12 cellular contexts compared by ENCODE assay signal in genomic region chr12:48184549-48184922, GRCh38. TPM values are rescaled to one million over a fixed set of nuclear protein-coding genes. Genes with fewer than 3 reads are reported as not detected.
DNase-seq lines count a peak whose midpoint lies in the region; ATAC-seq and TF ChIP-seq lines count a peak whose summit lies in the region.
"Had no signal": no experiment of that assay in that cellular context is flagged by ENCODE, and none has a peak within 500 bp of the region (broad histone marks: within the 10 kb centered on the region; RNA-seq: fewer than 3 reads in every experiment).

No MANE protein-coding gene starts in this region.

- H3K4me1 ChIP-seq in ascending aorta (peaks cover 4 to 8% of the 10 kb centered on the region in 2 donors), mesendoderm (ENCODE audit: control insufficient read depth, low read depth, low read length) (no peaks in the 10 kb centered on the region), suprapubic skin (peaks cover 33% of the 10 kb centered on the region)

- no peak overlapping the region for H3K4ac ChIP-seq in mesendoderm (ENCODE audit: low read depth, low read length)

- peak overlapping the region; percentile 74 to 89 for H3K4me3 ChIP-seq in ascending aorta
- no peak overlapping the region for H3K4me3 ChIP-seq in mesendoderm (ENCODE audit: low read length)
- peak overlapping the region; percentile 70 for H3K4me3 ChIP-seq in suprapubic skin

- no peak overlapping the region for H2BK120ac ChIP-seq in mesendoderm (ENCODE audit: low read depth, low read length)

- H3K4me2 ChIP-seq in mesendoderm (ENCODE audit: low read length), result peak overlapping the region; percentile 25

- intact Hi-C loops in ascending aorta (cut with DNase I), result loop anchor here (10.0 kb wide), 2 partner anchors 220 to 810 kb away; partner anchors contain the start of gene TMEM106C

- no peak for DNase-seq in T-helper 2 cell treated with Interferon-gamma antibody and Interleukin-4, amounts not matched to agents 5 μg/mL and 100 μg/mL, for 36 hours (ENCODE audit: low spot score)
- no peak for DNase-seq in T-helper 2 cell
- no peak for DNase-seq in ascending aorta (ENCODE audit: low spot score in 2 of 2)
- no peak for DNase-seq in mesendoderm
- DNase-seq in suprapubic skin (ENCODE audit: low spot score in 2 of 2), result no peak
- DNase-seq: NCI-H526 treated with DMSO at 0.1 percent for 48 hours had no signal

- no CpG with 5 or more reads among the region's 20 CpGs for WGBS in mesendoderm (ENCODE audit: extremely low coverage, insufficient coverage, low lambda C conversion rate)
- 4% methylated on average over 4 of the region's 20 CpGs for WGBS in suprapubic skin

- no peak overlapping the region for H3K56ac ChIP-seq in mesendoderm (ENCODE audit: low read length)

- no peak overlapping the region for H4K8ac ChIP-seq in mesendoderm (ENCODE audit: low read depth, low read length)

- peak overlapping the region; percentile 23 for H3K27ac Mint-ChIP-seq in T-helper 2 cell treated with Interferon-gamma antibody and Interleukin-4, amounts not matched to agents 5 μg/mL and 100 μg/mL, for 36 hours
- H3K27ac Mint-ChIP-seq: dendritic cell treated with granulocyte-macrophage colony-stimulating factor and Interleukin-4, amounts not matched to agents 40 ng/mL and 50 ng/mL, for 4 days had no signal

- TF ChIP-seq POLR2A in suprapubic skin (IDR thresholded peaks at IDR 0.05), result no peak

- H3K79me1 ChIP-seq in mesendoderm (ENCODE audit: low read length), result no peaks in the 10 kb centered on the region

- no peak overlapping the region for H2AK5ac ChIP-seq in mesendoderm (ENCODE audit: low read length)

- no peak overlapping the region for H3K9ac ChIP-seq in mesendoderm (ENCODE audit: low read length)

- no peak for TF ChIP-seq EP300 in suprapubic skin (IDR thresholded peaks at IDR 0.05)

- no peak overlapping the region for H2BK15ac ChIP-seq in mesendoderm (replicated peaks; ENCODE audit: low read depth)

- no peak overlapping the region for H3K18ac ChIP-seq in mesendoderm (ENCODE audit: low read length)

- no peaks in the 10 kb centered on the region for H3K27me3 ChIP-seq in ascending aorta
- peaks cover 24% of the 10 kb centered on the region for H3K27me3 ChIP-seq in mesendoderm (ENCODE audit: insufficient read depth, low read length, poor library complexity)
- H3K27me3 ChIP-seq in suprapubic skin, result peaks cover 53% of the 10 kb centered on the region

- H3K36me3 ChIP-seq in ascending aorta, result no peaks in the 10 kb centered on the region
- H3K36me3 ChIP-seq in mesendoderm (ENCODE audit: control insufficient read depth, insufficient read depth, low read length), result no peaks in the 10 kb centered on the region
- no peaks in the 10 kb centered on the region for H3K36me3 ChIP-seq in suprapubic skin

- peak overlapping the region in 1 of 2 donors; percentile 12 for H3K27ac ChIP-seq in ascending aorta
- H3K27ac ChIP-seq in mesendoderm (ENCODE audit: low read depth, low read length), result no peak overlapping the region
- no peak overlapping the region for H3K27ac ChIP-seq in suprapubic skin

- H3K36me3 Mint-ChIP-seq in T-helper 2 cell treated with Interferon-gamma antibody and Interleukin-4, amounts not matched to agents 5 μg/mL and 100 μg/mL, for 36 hours (ENCODE audit: low read depth), result no peaks in the 10 kb centered on the region

- no peak overlapping the region for H3K23ac ChIP-seq in mesendoderm (ENCODE audit: low read length)

- peaks cover 55% of the 10 kb centered on the region for H3K27me3 Mint-ChIP-seq in T-helper 2 cell treated with Interferon-gamma antibody and Interleukin-4, amounts not matched to agents 5 μg/mL and 100 μg/mL, for 36 hours (ENCODE audit: low read depth)

- no peak for ATAC-seq in GM18511 (IDR thresholded peaks at IDR 0.05; ENCODE audit: unreplicated experiment)
- ATAC-seq in HG02852 (IDR thresholded peaks at IDR 0.05; ENCODE audit: unreplicated experiment), result no peak
- no peak for ATAC-seq in GM18870 (IDR thresholded peaks at IDR 0.05; ENCODE audit: unreplicated experiment)

- H3K4me3 Mint-ChIP-seq in T-helper 2 cell treated with Interferon-gamma antibody and Interleukin-4, amounts not matched to agents 5 μg/mL and 100 μg/mL, for 36 hours, result peak overlapping the region; percentile 33

- TF ChIP-seq CTCF in ascending aorta (IDR thresholded peaks at IDR 0.05), result no peak
- no peak for TF ChIP-seq CTCF in suprapubic skin (IDR thresholded peaks at IDR 0.05)

- no peak overlapping the region for H4K5ac ChIP-seq in mesendoderm (ENCODE audit: low read length)

- H2BK5ac ChIP-seq in mesendoderm (ENCODE audit: low read length), result no peak overlapping the region

- H3K79me2 ChIP-seq in mesendoderm (ENCODE audit: control insufficient read depth, insufficient read depth, low read length), result no peaks in the 10 kb centered on the region

- H3K9me3 Mint-ChIP-seq in T-helper 2 cell treated with Interferon-gamma antibody and Interleukin-4, amounts not matched to agents 5 μg/mL and 100 μg/mL, for 36 hours, result no peaks in the 10 kb centered on the region
- H3K9me3 Mint-ChIP-seq: dendritic cell treated with granulocyte-macrophage colony-stimulating factor and Interleukin-4, amounts not matched to agents 40 ng/mL and 50 ng/mL, for 4 days had no signal

- no peaks in the 10 kb centered on the region for H3K9me3 ChIP-seq in ascending aorta
- H3K9me3 ChIP-seq in suprapubic skin, result no peaks in the 10 kb centered on the region

- peaks cover 12% of the 10 kb centered on the region for H3K4me1 Mint-ChIP-seq in T-helper 2 cell treated with Interferon-gamma antibody and Interleukin-4, amounts not matched to agents 5 μg/mL and 100 μg/mL, for 36 hours (ENCODE audit: low read depth)

RNA-seq across cellular contexts. Expression of gene CCDC184, which starts 1.1 kb away (rescaled TPM):
- total RNA-seq in ascending aorta (1.6 TPM), suprapubic skin (under 1 TPM; 0.19 to 0.83 (median 0.60) TPM)
- polyA plus RNA-seq in mesendoderm (2013, experiment 1 of 2), result 0.17 TPM
- 0.27 TPM for polyA plus RNA-seq in mesendoderm (2013, experiment 2 of 2)
- total RNA-seq: HT-29 had no signal

RNA-seq across cellular contexts. Expression of gene OR10AD1, which starts 18.6 kb away (rescaled TPM):
- total RNA-seq in ascending aorta (not detected), suprapubic skin (not detected)
- not detected for polyA plus RNA-seq in mesendoderm (2013, experiment 1 of 2)
- not detected for polyA plus RNA-seq in mesendoderm (2013, experiment 2 of 2)
- total RNA-seq: HT-29, lower leg skin had no signal

RNA-seq across cellular contexts. Expression of gene ASB8, which starts 27.2 kb away (rescaled TPM):
- total RNA-seq in ascending aorta (23.7 TPM), suprapubic skin (10 to 100 TPM; 19.8 to 49.4 (median 23.6) TPM)
- 4.5 TPM for polyA plus RNA-seq in mesendoderm (2013, experiment 1 of 2)
- polyA plus RNA-seq in mesendoderm (2013, experiment 2 of 2), result 4.5 TPM
